In the genomic region with DNA sequence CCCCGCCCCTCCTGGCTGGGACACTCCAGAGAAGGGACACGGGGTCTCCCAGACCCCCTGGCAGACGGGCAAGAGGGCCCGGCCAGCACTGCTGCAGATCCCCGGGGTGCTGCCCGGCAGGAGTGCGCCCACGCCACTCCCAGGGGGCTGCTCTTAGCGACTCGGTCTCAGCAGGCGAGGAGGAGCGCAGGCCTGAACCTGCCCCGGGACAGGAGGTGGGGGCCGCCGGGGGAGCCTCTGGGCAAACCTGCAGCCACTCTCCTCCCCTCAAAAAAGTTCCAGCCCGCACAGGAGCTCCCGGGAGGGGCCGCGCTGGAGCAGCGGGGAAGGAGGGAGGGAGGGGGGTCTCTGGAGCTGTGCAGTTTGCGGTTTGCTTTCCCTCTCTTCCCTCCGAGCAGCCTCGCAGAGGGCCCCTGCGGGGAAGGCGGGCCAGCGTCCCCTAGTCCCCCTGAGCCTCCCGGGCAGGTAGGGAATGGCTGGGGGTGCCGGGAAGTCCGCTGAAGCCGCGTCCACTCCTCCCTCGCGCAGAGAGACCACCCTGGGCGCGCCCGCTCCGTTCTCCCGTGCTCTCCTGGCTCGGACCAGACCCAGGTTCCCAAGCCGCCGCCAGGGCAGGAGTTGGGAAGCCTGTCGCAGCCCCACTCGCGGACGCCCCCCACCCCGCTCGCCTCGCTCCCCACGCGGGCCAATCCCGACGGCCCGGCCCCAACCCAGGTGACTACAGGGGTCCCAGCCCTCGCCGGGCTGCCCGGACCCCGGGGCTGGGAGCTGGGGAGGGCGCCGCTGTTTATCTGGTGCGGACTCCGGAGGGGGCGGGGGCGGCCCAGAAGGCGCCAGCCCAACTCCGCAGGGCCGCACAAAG, we compare ENCODE assay signal across 8 cellular contexts. TPM values are rescaled to one million over a fixed set of nuclear protein-coding genes. Genes with fewer than 3 reads are reported as not detected.
DNase-seq lines count a peak whose midpoint lies in the region; ATAC-seq and TF ChIP-seq lines count a peak whose summit lies in the region.

No MANE protein-coding gene starts in this region.

- H3K9ac ChIP-seq in MM.1S (ENCODE audit: low read length) = no peak overlapping the region

- H3K27ac ChIP-seq in SJCRH30 (peak overlapping the region; percentile 39; the same call in 1 of the 2 replicates), cardiac muscle cell (no peak overlapping the region), prostate gland (peak overlapping the region; percentile 58 to 69), MM.1S (ENCODE audit: low read length) (no peak overlapping the region)

- no peak overlapping the region for H3K4me2 ChIP-seq in MM.1S (ENCODE audit: low read depth, low read length)

- no peaks in the 10 kb centered on the region for H3K27me3 ChIP-seq in SJCRH30
- peaks cover 48% of the 10 kb centered on the region for H3K27me3 ChIP-seq in cardiac muscle cell
- no peaks in the 10 kb centered on the region for H3K27me3 ChIP-seq in prostate gland (replicated peaks; ENCODE audit: insufficient read depth)
- H3K27me3 ChIP-seq in MM.1S (replicated peaks; ENCODE audit: insufficient read depth, low read length) = peaks cover 96% of the 10 kb centered on the region

- H3K9me3 ChIP-seq in SJCRH30 (replicated peaks) (no peaks in the 10 kb centered on the region), cardiac muscle cell (ENCODE audit: low read depth) (no peaks in the 10 kb centered on the region), prostate gland (no peaks in the 10 kb centered on the region), MM.1S (replicated peaks; ENCODE audit: insufficient read depth, low read length) (no peaks in the 10 kb centered on the region)

- no peak for TF ChIP-seq POLR2A in prostate gland (IDR thresholded peaks at IDR 0.05)

- no peaks in the 10 kb centered on the region for H3K9me2 ChIP-seq in MM.1S (replicated peaks; ENCODE audit: insufficient read depth, low read length)

- TF ChIP-seq CTCF in cardiac muscle cell (IDR thresholded peaks at IDR 0.05; ENCODE audit: low read depth, low read length) (no peak), prostate gland (IDR thresholded peaks at IDR 0.05) (peak in 1 of 4 experiments; percentile 4), MM.1S (IDR thresholded peaks at IDR 0.05; ENCODE audit: low read length) (no peak)

- H3K4me1 ChIP-seq in SJCRH30 = peaks cover 17% of the 10 kb centered on the region
- H3K4me1 ChIP-seq in cardiac muscle cell (ENCODE audit: low read depth) = peaks cover 9% of the 10 kb centered on the region
- H3K4me1 ChIP-seq in prostate gland (replicated peaks) = peaks cover 13% of the 10 kb centered on the region
- H3K4me1 ChIP-seq in MM.1S (ENCODE audit: low read length) = no peaks in the 10 kb centered on the region

- H3K4me3 ChIP-seq in SJCRH30 (peak overlapping the region; percentile 61), cardiac muscle cell (peak overlapping the region; percentile 42), prostate gland (peak overlapping the region; percentile 45 to 58), MM.1S (ENCODE audit: low read length) (no peak overlapping the region)

- intact Hi-C loops in prostate gland (cut with DNase I) = no loop called here

- H3F3A ChIP-seq in MM.1S (ENCODE audit: insufficient read depth, low read length) = no peaks in the 10 kb centered on the region

- H3K36me3 ChIP-seq in SJCRH30 = no peaks in the 10 kb centered on the region
- no peaks in the 10 kb centered on the region for H3K36me3 ChIP-seq in cardiac muscle cell
- no peaks in the 10 kb centered on the region for H3K36me3 ChIP-seq in prostate gland
- H3K36me3 ChIP-seq in MM.1S (replicated peaks; ENCODE audit: insufficient read depth, low read length) = no peaks in the 10 kb centered on the region

- 1% methylated on average over 36 of the region's 66 CpGs for WGBS in prostate gland

- H2AFZ ChIP-seq in MM.1S (ENCODE audit: low read length) = no peak overlapping the region

- no peaks in the 10 kb centered on the region for H4K20me1 ChIP-seq in MM.1S (ENCODE audit: insufficient read depth, low read length)

- ATAC-seq in HG02885 (IDR thresholded peaks at IDR 0.05; ENCODE audit: poor library complexity, unreplicated experiment) (no peak), HG03457 (IDR thresholded peaks at IDR 0.05; ENCODE audit: unreplicated experiment) (no peak)

- no peaks in the 10 kb centered on the region for H3K79me2 ChIP-seq in MM.1S (ENCODE audit: low read length)

- DNase-seq in D341Med (ENCODE audit: low spot score) = peak; percentile 52
- peak; percentile 39 to 43 for DNase-seq in SJCRH30
- DNase-seq in cardiac muscle cell (ENCODE audit: low read depth in 1 of 2, low spot score in 1 of 2) = peak; percentile 17 to 36
- DNase-seq in prostate gland (ENCODE audit: low spot score) = no peak
- no peak for DNase-seq in RPMI8226
- DNase-seq in MM.1S = no peak

RNA-seq across cellular contexts. Expression of gene NACC2, which starts 44.2 kb away (rescaled TPM):
- total RNA-seq in SJCRH30 (2014; rRNA removed; shearing (Covaris generic)) = 3.6 and 4.4 TPM in 2 replicates
- total RNA-seq in cardiac muscle cell = 12.0 and 12.2 TPM in 2 replicates
- 4.4 and 5.0 TPM in 2 replicates for polyA plus RNA-seq in cardiac muscle cell
- 10 to 100 TPM; 24.5 to 55.2 TPM for total RNA-seq in prostate gland

Comparison
In these comparisons a context has a peak if more than half of its experiments do, and no peak if none do; other contexts are left out.
1. DNase-seq: peak in D341Med (single experiment), SJCRH30 (2 of 2) and cardiac muscle cell (2 of 2); none in prostate gland (single experiment), RPMI8226 (single experiment) and MM.1S (single experiment).
2. H3K27ac ChIP-seq: peak in SJCRH30 (single experiment) and prostate gland (2 of 2); none in cardiac muscle cell (single experiment) and MM.1S (single experiment).